In genomic region chr22:29882716-29883044, GRCh38 we compare ENCODE assay signal across 8 cellular contexts. TPM values are rescaled to one million over a fixed set of nuclear protein-coding genes. Genes with fewer than 3 reads are reported as not detected.
DNase-seq lines count a peak whose midpoint lies in the region; ATAC-seq and TF ChIP-seq lines count a peak whose summit lies in the region.

No MANE protein-coding gene starts in this region.

- peak overlapping the region; percentile 93 for H3K4me3 ChIP-seq in MG63
- H3K4me3 ChIP-seq in endodermal cell (ENCODE audit: low read length) = no peak overlapping the region
- peak overlapping the region; percentile 100 for H3K4me3 ChIP-seq in skeletal muscle satellite cell (ENCODE audit: low read length)

- H3K36me3 ChIP-seq in MG63 (no peaks in the 10 kb centered on the region; the same call in 1 of the 2 replicates), endodermal cell (ENCODE audit: control insufficient read depth, insufficient read depth, low read length) (no peaks in the 10 kb centered on the region), skeletal muscle satellite cell (ENCODE audit: insufficient read depth, low read length) (no peaks in the 10 kb centered on the region)

- no peaks in the 10 kb centered on the region for H3K27me3 ChIP-seq in MG63
- H3K27me3 ChIP-seq in endodermal cell (ENCODE audit: control insufficient read depth, insufficient read depth, low read length, poor library complexity, severe bottlenecking) = no peaks in the 10 kb centered on the region
- no peaks in the 10 kb centered on the region for H3K27me3 ChIP-seq in skeletal muscle satellite cell (ENCODE audit: control insufficient read depth, insufficient read depth, low read length)

- peak; percentile 62 for ATAC-seq in GM21381 (IDR thresholded peaks at IDR 0.05; ENCODE audit: unreplicated experiment)

- H3K27ac ChIP-seq in endodermal cell (ENCODE audit: low read depth, low read length) = no peak overlapping the region

- no peak overlapping the region for H3K27ac Mint-ChIP-seq in endodermal cell

- H3K4me3 Mint-ChIP-seq in endodermal cell = peak overlapping the region; percentile 81

- no peaks in the 10 kb centered on the region for H3K36me3 Mint-ChIP-seq in endodermal cell (ENCODE audit: low read depth)

- no peaks in the 10 kb centered on the region for H3K9me3 Mint-ChIP-seq in endodermal cell

- H3K4me1 Mint-ChIP-seq in endodermal cell = peaks cover 6% of the 10 kb centered on the region

- no peak overlapping the region for H3K9ac ChIP-seq in endodermal cell (ENCODE audit: extremely low read depth, low read length, poor library complexity, severe bottlenecking)
- H3K9ac ChIP-seq in skeletal muscle satellite cell (ENCODE audit: low read depth, low read length) = no peak overlapping the region

- no peaks in the 10 kb centered on the region for H3K9me3 ChIP-seq in MG63
- H3K9me3 ChIP-seq in endodermal cell (ENCODE audit: control insufficient read depth, low read length) = no peaks in the 10 kb centered on the region
- H3K9me3 ChIP-seq in skeletal muscle satellite cell (replicated peaks; ENCODE audit: low read length) = no peaks in the 10 kb centered on the region

- TF ChIP-seq CTCF in endodermal cell (conservative IDR thresholded peaks at IDR 0.05) = no peak

- DNase-seq in MG63 (no peak), endodermal cell (no peak), CD1c-positive myeloid dendritic cell (ENCODE audit: extremely low spot score) (no peak), cerebellar nuclear complex (lab: John Stamatoyannopoulos, UW) (no peak)
- DNase-seq in activated CD4-positive, alpha-beta T cell treated with anti-CD3 and anti-CD28 coated beads for 1 hour = no peak
- no peak for DNase-seq in activated CD4-positive, CD25-positive, alpha-beta regulatory T cell treated with anti-CD3 and anti-CD28 coated beads, Interleukin-2, amount 50 U/mL, for 72 hours

- 5% methylated on average over 5 of the region's 5 CpGs; no CpG with 5 or more reads in 1 of the 2 experiments for WGBS in endodermal cell (ENCODE audit: insufficient coverage in 1 of 2, insufficient read length in 1 of 2), 2 experiments

- peaks cover 5% of the 10 kb centered on the region for H3K27me3 Mint-ChIP-seq in endodermal cell (ENCODE audit: insufficient read depth)

- peak overlapping the region; percentile 69 for H3K4me2 ChIP-seq in skeletal muscle satellite cell (ENCODE audit: low read length)

- H3K4me1 ChIP-seq in endodermal cell (ENCODE audit: control insufficient read depth, insufficient read depth, low read length) (no peaks in the 10 kb centered on the region), skeletal muscle satellite cell (ENCODE audit: control insufficient read depth, insufficient read depth, low read length) (peaks cover 10% of the 10 kb centered on the region)

RNA-seq across cellular contexts. Expression of gene MTMR3, which starts 0.3 kb away (rescaled TPM):
- total RNA-seq in MG63 (2014; rRNA removed; shearing (Covaris generic); ENCODE audit: low replicate concordance) = 9.1 and 12.9 TPM in 2 replicates
- 10 to 100 TPM; 30.9 to 41.3 TPM for total RNA-seq in endodermal cell
- polyA plus RNA-seq in endodermal cell (2013, experiment 1 of 2) = 26.3 TPM
- 24.8 TPM for polyA plus RNA-seq in endodermal cell (2013, experiment 2 of 2)
- total RNA-seq in skeletal muscle satellite cell (2012; rRNA removed) = 9.6 and 18.3 TPM in 2 replicates

RNA-seq across cellular contexts. Expression of gene ASCC2, which starts 44.6 kb away (rescaled TPM):
- total RNA-seq in MG63 (2014; rRNA removed; shearing (Covaris generic); ENCODE audit: low replicate concordance) = 36.2 and 37.8 TPM in 2 replicates
- total RNA-seq in endodermal cell = 10 to 100 TPM; 44.2 to 45.5 TPM
- 40.8 TPM for polyA plus RNA-seq in endodermal cell (2013, experiment 1 of 2)
- polyA plus RNA-seq in endodermal cell (2013, experiment 2 of 2) = 41.3 TPM
- 29.9 and 38.4 TPM in 2 replicates for total RNA-seq in skeletal muscle satellite cell (2012; rRNA removed)
